ENCODE assay signal across 8 cellular contexts in genomic region chr4:473575-474457, GRCh38. TPM values are rescaled to one million over a fixed set of nuclear protein-coding genes. Genes with fewer than 3 reads are reported as not detected.
DNase-seq lines count a peak whose midpoint lies in the region; ATAC-seq and TF ChIP-seq lines count a peak whose summit lies in the region.

No MANE protein-coding gene starts in this region.

- H2AFZ ChIP-seq in GM23248 (peak overlapping the region; percentile 82), Karpas-422 (ENCODE audit: low read length) (no peak overlapping the region), neural cell (ENCODE audit: low read depth, low read length) (peak overlapping the region; percentile 62)

- peaks cover 42 to 47% of the 10 kb centered on the region in 2 donors for H3K9me3 Mint-ChIP-seq in stimulated activated naive CD8-positive, alpha-beta T cell treated with anti-CD3 and anti-CD28 coated beads, Interleukin-15, amount 100 ng/mL, for 72 hours

- H3K9me3 ChIP-seq in DOHH2 (ENCODE audit: control insufficient read depth, insufficient read depth, low read length) (peaks cover 63% of the 10 kb centered on the region), GM23248 (ENCODE audit: low read depth) (no peaks in the 10 kb centered on the region), Karpas-422 (ENCODE audit: low read length) (peaks cover 39% of the 10 kb centered on the region), RWPE2 (ENCODE audit: severe bottlenecking) (peaks cover 22% of the 10 kb centered on the region), neural cell (ENCODE audit: low read length) (peaks cover 6% of the 10 kb centered on the region)

- 2% methylated on average over 50 to 52 of the region's 55 CpGs for WGBS in GM23248 (ENCODE audit: low coverage in 1 of 2, low lambda C conversion rate in 2 of 2, missing lambda C conversion rate in 2 of 2), 2 experiments

- H3K4me3 ChIP-seq in DOHH2 (ENCODE audit: low read length) (peak overlapping the region; percentile 95), GM23248 (peak overlapping the region; percentile 97), Karpas-422 (ENCODE audit: low read length) (peak overlapping the region; percentile 82), RWPE2 (ENCODE audit: severe bottlenecking) (peak overlapping the region; percentile 67), foreskin fibroblast (ENCODE audit: low read depth in 1 of 2, low read length in 2 of 2) (peak overlapping the region; percentile 77 to 92), neural cell (ENCODE audit: low read length) (peak overlapping the region; percentile 80)

- H3K27ac ChIP-seq in DOHH2 (ENCODE audit: low read depth, low read length): peak overlapping the region; percentile 67
- H3K27ac ChIP-seq in GM23248: peak overlapping the region; percentile 90
- H3K27ac ChIP-seq in Karpas-422 (ENCODE audit: low read length): peak overlapping the region; percentile 82
- peak overlapping the region; percentile 57 for H3K27ac ChIP-seq in RWPE2 (ENCODE audit: poor library complexity, severe bottlenecking)
- peak overlapping the region; percentile 93 for H3K27ac ChIP-seq in neural cell (ENCODE audit: low read length)

- H3K4me1 ChIP-seq in DOHH2 (ENCODE audit: control insufficient read depth, low read length) (peaks cover 24% of the 10 kb centered on the region), GM23248 (ENCODE audit: insufficient read depth) (peaks cover 15% of the 10 kb centered on the region; the same call in 1 of the 2 replicates), Karpas-422 (ENCODE audit: low read length) (peaks cover 20% of the 10 kb centered on the region), RWPE2 (ENCODE audit: insufficient read depth, poor library complexity, severe bottlenecking) (no peaks in the 10 kb centered on the region)

- peak overlapping the region; percentile 99 for H3K4me3 Mint-ChIP-seq in stimulated activated naive CD8-positive, alpha-beta T cell treated with anti-CD3 and anti-CD28 coated beads, Interleukin-15, amount 100 ng/mL, for 72 hours

- ATAC-seq in RWPE2 (ENCODE audit: low read depth): peak; percentile 100
- peak; percentile 100 for ATAC-seq in stimulated activated naive CD8-positive, alpha-beta T cell treated with anti-CD3 and anti-CD28 coated beads, Interleukin-15, amount 100 ng/mL, for 72 hours

- TF ChIP-seq CTCF in DOHH2 (IDR thresholded peaks at IDR 0.05; ENCODE audit: low read depth, low read length, poor library complexity, severe bottlenecking): peak; percentile 8
- no peak for TF ChIP-seq CTCF in RWPE2 (IDR thresholded peaks at IDR 0.05; ENCODE audit: poor library complexity, severe bottlenecking)
- no peak for TF ChIP-seq CTCF in foreskin fibroblast (IDR thresholded peaks at IDR 0.05; ENCODE audit: low read depth, low read length)
- no peak for TF ChIP-seq CTCF in neural cell (IDR thresholded peaks at IDR 0.05; ENCODE audit: poor library complexity, severe bottlenecking)

- no peaks in the 10 kb centered on the region for H4K20me1 ChIP-seq in DOHH2 (ENCODE audit: control insufficient read depth, insufficient read depth, low read depth, low read length)
- H4K20me1 ChIP-seq in GM23248 (ENCODE audit: insufficient read depth): no peaks in the 10 kb centered on the region
- H4K20me1 ChIP-seq in Karpas-422 (ENCODE audit: insufficient read depth, low read depth, low read length): no peaks in the 10 kb centered on the region
- H4K20me1 ChIP-seq in neural cell (ENCODE audit: insufficient read depth): no peaks in the 10 kb centered on the region

- H3K27me3 ChIP-seq in DOHH2 (ENCODE audit: control insufficient read depth, low read length) (no peaks in the 10 kb centered on the region), GM23248 (replicated peaks; ENCODE audit: insufficient read depth) (no peaks in the 10 kb centered on the region), Karpas-422 (ENCODE audit: low read length) (no peaks in the 10 kb centered on the region), RWPE2 (ENCODE audit: insufficient read depth, poor library complexity, severe bottlenecking) (no peaks in the 10 kb centered on the region), neural cell (ENCODE audit: insufficient read depth, low read depth, low read length) (no peaks in the 10 kb centered on the region)

- H3F3A ChIP-seq in DOHH2 (ENCODE audit: control insufficient read depth, insufficient read depth) (no peaks in the 10 kb centered on the region), GM23248 (ENCODE audit: insufficient read depth) (peaks cover 18% of the 10 kb centered on the region; the same call in 1 of the 2 replicates), neural cell (ENCODE audit: insufficient read depth, low read length, poor library complexity, severe bottlenecking) (no peaks in the 10 kb centered on the region)

- in situ Hi-C loops in GM23248 (cut with MboI): no loop called here

- H3K79me2 ChIP-seq in DOHH2 (ENCODE audit: control insufficient read depth, low read length) (peaks cover 51% of the 10 kb centered on the region), GM23248 (ENCODE audit: insufficient read depth) (peaks cover 51% of the 10 kb centered on the region), Karpas-422 (ENCODE audit: low read length) (peaks cover 49% of the 10 kb centered on the region), neural cell (replicated peaks; ENCODE audit: insufficient read depth, low read length) (peaks cover 44% of the 10 kb centered on the region)

- H3K4me1 Mint-ChIP-seq in stimulated activated naive CD8-positive, alpha-beta T cell treated with anti-CD3 and anti-CD28 coated beads, Interleukin-15, amount 100 ng/mL, for 72 hours: peaks cover 42% of the 10 kb centered on the region

- peak; percentile 24 for TF ChIP-seq RAD21 in neural cell (conservative IDR thresholded peaks at IDR 0.05)

- H3K4me2 ChIP-seq in DOHH2 (ENCODE audit: low read length) (peak overlapping the region; percentile 97), GM23248 (ENCODE audit: unreplicated experiment) (peak overlapping the region; percentile 83), Karpas-422 (ENCODE audit: low read depth, low read length, poor library complexity, severe bottlenecking) (peak overlapping the region; percentile 71), neural cell (ENCODE audit: low read length) (peak overlapping the region; percentile 96)

- DNase-seq in GM23248: peak; percentile 99
- peak; percentile 100 for DNase-seq in Karpas-422
- peak; percentile 92 for DNase-seq in RWPE2 (ENCODE audit: low spot score)
- peak; percentile 68 for DNase-seq in activated gamma-delta T cell (lab: John Stamatoyannopoulos, UW)
- DNase-seq in foreskin fibroblast: peak; percentile 98 to 99
- DNase-seq in stimulated activated naive CD8-positive, alpha-beta T cell treated with anti-CD3 and anti-CD28 coated beads, Interleukin-15, amount 100 ng/mL, for 72 hours: peak; percentile 94 to 97

- H3K9ac ChIP-seq in GM23248 (peak overlapping the region; percentile 99), Karpas-422 (ENCODE audit: low read length) (peak overlapping the region; percentile 93), neural cell (ENCODE audit: low read length) (peak overlapping the region; percentile 93)

- H3K9me2 ChIP-seq in DOHH2 (replicated peaks; ENCODE audit: control insufficient read depth, low read length) (no peaks in the 10 kb centered on the region), GM23248 (ENCODE audit: insufficient read depth) (no peaks in the 10 kb centered on the region), Karpas-422 (replicated peaks; ENCODE audit: insufficient read depth, low read length) (no peaks in the 10 kb centered on the region), neural cell (ENCODE audit: insufficient read depth, low read length) (no peaks in the 10 kb centered on the region)

- H3K36me3 ChIP-seq in DOHH2 (ENCODE audit: control insufficient read depth, low read length) (peaks cover 50% of the 10 kb centered on the region), GM23248 (ENCODE audit: low read depth) (peaks cover 36% of the 10 kb centered on the region), Karpas-422 (ENCODE audit: insufficient read depth, low read length) (peaks cover 44% of the 10 kb centered on the region), RWPE2 (ENCODE audit: low read depth) (peaks cover 40% of the 10 kb centered on the region), neural cell (ENCODE audit: insufficient read depth, low read length) (peaks cover 13% of the 10 kb centered on the region)

- H3K27me3 Mint-ChIP-seq in stimulated activated naive CD8-positive, alpha-beta T cell treated with anti-CD3 and anti-CD28 coated beads, Interleukin-15, amount 100 ng/mL, for 72 hours: no peaks in the 10 kb centered on the region

- no peak for TF ChIP-seq EP300 in neural cell (conservative IDR thresholded peaks at IDR 0.05; ENCODE audit: poor library complexity, severe bottlenecking)

- peak overlapping the region; percentile 99 to 100 for H3K27ac Mint-ChIP-seq in stimulated activated naive CD8-positive, alpha-beta T cell treated with anti-CD3 and anti-CD28 coated beads, Interleukin-15, amount 100 ng/mL, for 72 hours

TF ChIP-seq in neural cell, 6 proteins besides CTCF, POLR2A, EP300 and RAD21 (continues in another document):
- TF ChIP-seq EZH2 (IDR thresholded peaks at IDR 0.05; ENCODE audit: borderline replicate concordance, insufficient read depth, low read length, poor library complexity, severe bottlenecking): no peak
- peak; percentile 94 for TF ChIP-seq POLR2AphosphoS5 (IDR thresholded peaks at IDR 0.05)
- TF ChIP-seq MXI1 (conservative IDR thresholded peaks at IDR 0.05; ENCODE audit: poor library complexity, severe bottlenecking): peak; percentile 53

RNA-seq across cellular contexts. Expression of gene ZNF721, which starts 25.1 kb away (rescaled TPM):
- total RNA-seq in GM23248 (2014; rRNA removed; shearing (Covaris generic)): 7.8 and 10.7 TPM in 2 replicates
- polyA plus RNA-seq in GM23248 (2016; fragmentation: Nextera tagmentation; extraction: Ambion mirVana): 10.6 TPM in 2 replicates
- total RNA-seq in Karpas-422 (2014; rRNA removed; shearing (Covaris generic); ENCODE audit: low replicate concordance): 73.1 and 105 TPM in 2 replicates
- polyA plus RNA-seq in neural cell: 43.3 and 47.1 TPM in 2 replicates
- polyA minus RNA-seq in neural cell: 84.5 and 122 TPM in 2 replicates

RNA-seq across cellular contexts. Expression of gene PIGG, which starts 25.2 kb away (rescaled TPM):
- total RNA-seq in GM23248 (2014; rRNA removed; shearing (Covaris generic)): 39.8 and 47.8 TPM in 2 replicates
- 51.2 and 53.8 TPM in 2 replicates for polyA plus RNA-seq in GM23248 (2016; fragmentation: Nextera tagmentation; extraction: Ambion mirVana)
- total RNA-seq in Karpas-422 (2014; rRNA removed; shearing (Covaris generic); ENCODE audit: low replicate concordance): 50.8 and 72.6 TPM in 2 replicates
- 53.5 and 60.4 TPM in 2 replicates for polyA plus RNA-seq in neural cell
- polyA minus RNA-seq in neural cell: 43.1 and 48.5 TPM in 2 replicates

Comparison
In these comparisons a context has a peak if more than half of its experiments do, and no peak if none do; other contexts are left out.
1. Peak in every context shown above with its lines: DNase-seq, ATAC-seq, H3K4me3 ChIP-seq and H3K27ac ChIP-seq.